23 cellular contexts compared by ENCODE assay signal in genomic region chr7:46029111-46029704, GRCh38.
"Had no signal": no experiment of that assay in that cellular context is flagged by ENCODE, and none has a peak within 500 bp of the region (broad histone marks: within the 10 kb centered on the region; RNA-seq: fewer than 3 reads in every experiment).

No MANE protein-coding gene starts in this region.

- H3K9me3 Mint-ChIP-seq: activated CD4-positive, alpha-beta T cell treated with anti-CD3 and anti-CD28 coated beads, Interleukin-2, amount 10 ng/mL, durations not matched to agents 24 days and 14 days; activated CD8-positive, alpha-beta T cell treated with anti-CD3 and anti-CD28 coated beads for 36 hours; activated naive CD8-positive, alpha-beta T cell treated with anti-CD3 and anti-CD28 coated beads, Interleukin-2, amount 10 ng/mL, durations not matched to agents 7 days and 5 days; activated T-helper 17 cell treated with anti-CD3 and anti-CD28 coated beads, Interleukin-2, amount 50 U/mL, for 72 hours; memory B cell had no signal

- H3K27ac Mint-ChIP-seq: activated CD4-positive, alpha-beta T cell treated with anti-CD3 and anti-CD28 coated beads, Interleukin-2, amount 10 ng/mL, durations not matched to agents 24 days and 14 days; activated CD8-positive, alpha-beta T cell treated with anti-CD3 and anti-CD28 coated beads for 36 hours; activated naive CD8-positive, alpha-beta T cell treated with anti-CD3 and anti-CD28 coated beads, Interleukin-2, amount 10 ng/mL, durations not matched to agents 7 days and 5 days; activated T-helper 17 cell treated with anti-CD3 and anti-CD28 coated beads, Interleukin-2, amount 50 U/mL, for 72 hours; brain; endodermal cell; memory B cell; naive thymus-derived CD8-positive, alpha-beta T cell had no signal

- H3K4me1 Mint-ChIP-seq: activated CD4-positive, alpha-beta T cell treated with anti-CD3 and anti-CD28 coated beads, Interleukin-2, amount 10 ng/mL, durations not matched to agents 24 days and 14 days; activated naive CD8-positive, alpha-beta T cell treated with anti-CD3 and anti-CD28 coated beads, Interleukin-2, amount 10 ng/mL, durations not matched to agents 7 days and 5 days; activated T-helper 17 cell treated with anti-CD3 and anti-CD28 coated beads, Interleukin-2, amount 50 U/mL, for 72 hours; memory B cell; naive thymus-derived CD8-positive, alpha-beta T cell had no signal

- H3K4me3 ChIP-seq: colonic mucosa, gastrocnemius medialis had no signal

- H3K27me3 ChIP-seq: colonic mucosa, gastrocnemius medialis had no signal

- H3K27me3 Mint-ChIP-seq: activated CD4-positive, alpha-beta T cell treated with anti-CD3 and anti-CD28 coated beads, Interleukin-2, amount 10 ng/mL, durations not matched to agents 24 days and 14 days; activated CD8-positive, alpha-beta T cell treated with anti-CD3 and anti-CD28 coated beads for 36 hours; activated naive CD8-positive, alpha-beta T cell treated with anti-CD3 and anti-CD28 coated beads, Interleukin-2, amount 10 ng/mL, durations not matched to agents 7 days and 5 days; activated T-helper 17 cell treated with anti-CD3 and anti-CD28 coated beads, Interleukin-2, amount 50 U/mL, for 72 hours; brain; naive thymus-derived CD8-positive, alpha-beta T cell had no signal

- DNase-seq: activated CD4-positive, alpha-beta T cell treated with anti-CD3 and anti-CD28 coated beads, Interleukin-2, amount 10 ng/mL, durations not matched to agents 24 days and 14 days; activated CD8-positive, alpha-beta T cell treated with anti-CD3 and anti-CD28 coated beads for 36 hours; activated naive CD4-positive, alpha-beta T cell treated with Interleukin-2 at 50 U/mL for 16 hours; activated naive CD8-positive, alpha-beta T cell treated with anti-CD3 and anti-CD28 coated beads, Interleukin-2, amount 10 ng/mL, durations not matched to agents 7 days and 5 days; activated T-cell treated with anti-CD3 and anti-CD28 coated beads, Interleukin-2, amount 50 U/mL, for 1 hour; caudate nucleus; colonic mucosa; endodermal cell; gastrocnemius medialis; head of caudate nucleus; naive thymus-derived CD8-positive, alpha-beta T cell; occipital lobe; posterior cingulate gyrus; retina; stimulated activated CD4-positive, alpha-beta T cell treated with anti-CD3 and anti-CD28 coated beads, Interleukin-12 subunit alpha, Interleukin-12 subunit beta, amount 100 ng/mL, for 4 hours; stimulated activated CD4-positive, alpha-beta T cell treated with anti-CD3 and anti-CD28 coated beads, Interleukin-1b, Interleukin-23, amount 100 ng/mL, for 48 hours; stimulated activated CD8-positive, alpha-beta memory T cell treated with anti-CD3 and anti-CD28 coated beads, Interleukin-4, amount 100 ng/mL, for 48 hours; stimulated activated naive CD4-positive, alpha-beta T cell; T1000 had no signal

- H3K4me1 ChIP-seq: colonic mucosa, gastrocnemius medialis had no signal

- H3K36me3 Mint-ChIP-seq: activated naive CD8-positive, alpha-beta T cell treated with anti-CD3 and anti-CD28 coated beads, Interleukin-2, amount 10 ng/mL, durations not matched to agents 7 days and 5 days; brain; memory B cell; naive thymus-derived CD8-positive, alpha-beta T cell had no signal

- H3K4me3 Mint-ChIP-seq: activated CD4-positive, alpha-beta T cell treated with anti-CD3 and anti-CD28 coated beads, Interleukin-2, amount 10 ng/mL, durations not matched to agents 24 days and 14 days; activated CD8-positive, alpha-beta T cell treated with anti-CD3 and anti-CD28 coated beads for 36 hours; activated naive CD8-positive, alpha-beta T cell treated with anti-CD3 and anti-CD28 coated beads, Interleukin-2, amount 10 ng/mL, durations not matched to agents 7 days and 5 days; activated T-helper 17 cell treated with anti-CD3 and anti-CD28 coated beads, Interleukin-2, amount 50 U/mL, for 72 hours; brain; endodermal cell; memory B cell; naive thymus-derived CD8-positive, alpha-beta T cell had no signal

- H3K9me3 ChIP-seq: colonic mucosa, gastrocnemius medialis had no signal

- ATAC-seq: activated CD8-positive, alpha-beta T cell treated with anti-CD3 and anti-CD28 coated beads for 36 hours; activated T-helper 17 cell treated with anti-CD3 and anti-CD28 coated beads, Interleukin-2, amount 50 U/mL, for 72 hours; gastrocnemius medialis; naive thymus-derived CD8-positive, alpha-beta T cell had no signal

- H3K27ac ChIP-seq: colonic mucosa, epithelial cell of prostate, gastrocnemius medialis had no signal

- H3K36me3 ChIP-seq: colonic mucosa, gastrocnemius medialis had no signal
